In genomic region chr6:143510991-143511891, GRCh38 we compare ENCODE assay signal across 8 cellular contexts. TPM values are rescaled to one million over a fixed set of nuclear protein-coding genes. Genes with fewer than 3 reads are reported as not detected.
DNase-seq lines count a peak whose midpoint lies in the region; ATAC-seq and TF ChIP-seq lines count a peak whose summit lies in the region.

Gene FUCA2, minus strand, starts transcription at chr6:143511720. Its CDS starts 86 bp downstream, at chr6:143511634.

- no peaks in the 10 kb centered on the region for H3K9me3 Mint-ChIP-seq in CD4-positive, alpha-beta T cell

- peaks cover 23% of the 10 kb centered on the region for H3K4me1 Mint-ChIP-seq in CD4-positive, alpha-beta T cell (ENCODE audit: low read depth)

- POLR2A ChIA-PET in CD4-positive, alpha-beta T cell (lab: Charles Lee) = interaction anchor here (0.5 to 3.7 kb wide), 10 partner anchors 10 to 553 kb away, joined by 3 to 40 read pairs (median 5); partner anchors contain the start of genes ADAT2, LTV1 and PEX3

- DNase-seq in CD4-positive, alpha-beta T cell = peak; percentile 42 to 68 (median 55)
- peak; percentile 93 for DNase-seq in HK-2 (ENCODE audit: unreplicated experiment)
- peak; percentile 48 for DNase-seq in SK-MEL-5 (ENCODE audit: low read depth, low spot score)
- DNase-seq in activated naive CD4-positive, alpha-beta T cell treated with anti-CD3 and anti-CD28 coated beads, Interleukin-2, amount 50 U/mL, for 16 hours = peak; percentile 64
- DNase-seq in germinal center (ENCODE audit: low spot score) = peak; percentile 59

- ATAC-seq in CD4-positive, alpha-beta T cell (ENCODE audit: poor library complexity) = peak; percentile 84
- ATAC-seq in GM19395 (IDR thresholded peaks at IDR 0.05; ENCODE audit: unreplicated experiment) = peak; percentile 66

- H3K27ac Mint-ChIP-seq in CD4-positive, alpha-beta T cell = peak within 1 kb of the TSS; percentile 90

- in situ Hi-C loops in SK-MEL-5 (cut with HindIII; ENCODE audit: low pct_unique_long_range_greater_than_20kb, low sequenced_read_pairs) = no loop called here

- H3K4me1 ChIP-seq in neutrophil (ENCODE audit: control insufficient read depth in 1 of 2, insufficient read depth in 1 of 2, low read depth in 1 of 2, low read length in 1 of 2) (peaks cover 13% of the 10 kb centered on the region in 2 experiments), subcutaneous abdominal adipose tissue (ENCODE audit: control insufficient read depth in 5 of 5, insufficient read depth in 5 of 5, low read length in 5 of 5) (peaks cover 2 to 37% (median 28%) of the 10 kb centered on the region in 5 donors)

- H3K27me3 ChIP-seq in CD4-positive, alpha-beta T cell (ENCODE audit: control insufficient read depth, insufficient read depth, low read length) = no peaks in the 10 kb centered on the region
- H3K27me3 ChIP-seq in neutrophil = no peaks in the 10 kb centered on the region
- no peaks in the 10 kb centered on the region for H3K27me3 ChIP-seq in subcutaneous abdominal adipose tissue (ENCODE audit: control insufficient read depth in 5 of 5, insufficient read depth in 4 of 5, low read length in 5 of 5)

- no peaks in the 10 kb centered on the region for H3K9me3 ChIP-seq in CD4-positive, alpha-beta T cell (ENCODE audit: control insufficient read depth, low read length)
- no peaks in the 10 kb centered on the region for H3K9me3 ChIP-seq in neutrophil
- H3K9me3 ChIP-seq in subcutaneous abdominal adipose tissue (ENCODE audit: control insufficient read depth in 5 of 5, low read length in 5 of 5) = no peaks in the 10 kb centered on the region

- intact Hi-C loops in CD4-positive, alpha-beta T cell (cut with DNase I, micrococcal nuclease) = no loop called here

- H3K27me3 Mint-ChIP-seq in CD4-positive, alpha-beta T cell = no peaks in the 10 kb centered on the region

- H3K36me3 Mint-ChIP-seq in CD4-positive, alpha-beta T cell (ENCODE audit: low read depth) = peaks cover 7% of the 10 kb centered on the region

- peak within 1 kb of the TSS; percentile 31 for H3K27ac ChIP-seq in CD4-positive, alpha-beta T cell (ENCODE audit: low read depth, low read length)
- H3K27ac ChIP-seq in neutrophil = peak within 1 kb of the TSS; percentile 82
- peak within 1 kb of the TSS; percentile 77 for H3K27ac ChIP-seq in subcutaneous abdominal adipose tissue (ENCODE audit: low read depth, low read length)

- H3K4me3 ChIP-seq in neutrophil (ENCODE audit: low read depth in 1 of 2, low read length in 1 of 2) (peak within 1 kb of the TSS; percentile 61 to 89), subcutaneous abdominal adipose tissue (ENCODE audit: low read depth in 1 of 5, low read length in 5 of 5) (peak within 1 kb of the TSS; percentile 71 to 92 (median 90))

- peak within 1 kb of the TSS; percentile 44 to 87 (median 83) for H3K9ac ChIP-seq in subcutaneous abdominal adipose tissue (ENCODE audit: low read length in 5 of 5)

- H3K4me3 Mint-ChIP-seq in CD4-positive, alpha-beta T cell = peak within 1 kb of the TSS; percentile 96

- H3K36me3 ChIP-seq in neutrophil (peaks cover 11% of the 10 kb centered on the region), subcutaneous abdominal adipose tissue (ENCODE audit: control insufficient read depth in 5 of 5, insufficient read depth in 5 of 5, low read length in 5 of 5) (peaks cover 5 to 9% (median 8%) of the 10 kb centered on the region in 5 donors)

- CTCF ChIA-PET in CD4-positive, alpha-beta T cell (lab: Charles Lee) = interaction anchor here (0.7 to 1.7 kb wide), 2 partner anchors 15 to 64 kb away, joined by 4 to 10 read pairs; no protein-coding TSS in a partner anchor

- TF ChIP-seq CTCF in CD4-positive, alpha-beta T cell (IDR thresholded peaks at IDR 0.05) = no peak
- TF ChIP-seq CTCF in neutrophil (IDR thresholded peaks at IDR 0.05) = no peak

RNA-seq across cellular contexts. Expression of gene FUCA2, which starts in this region (rescaled TPM):
- total RNA-seq in CD4-positive, alpha-beta T cell = 1 to 10 TPM; 1.1 to 1.5 TPM
- 42.1 and 44.7 TPM in 2 replicates for total RNA-seq in SK-MEL-5 (2014; rRNA removed; shearing (Covaris generic))
- polyA plus RNA-seq in SK-MEL-5 (2015; cell fraction: cytosol; rRNA removed) = 40.1 and 47.4 TPM in 2 replicates
- 12.2 and 22.3 TPM in 2 replicates for polyA plus RNA-seq in SK-MEL-5 (2015; cell fraction: nucleus; rRNA removed)

Comparison
In these comparisons a context has a peak if more than half of its experiments do, and no peak if none do; other contexts are left out.
1. Peak in every context shown above with its lines: DNase-seq, ATAC-seq, H3K4me3 ChIP-seq and H3K27ac ChIP-seq.
2. RNA of gene FUCA2 (total RNA-seq): 42.1 to 44.7 TPM in SK-MEL-5; 1.1 to 1.5 TPM in CD4-positive, alpha-beta T cell; every median in the first group is over 10 times any median in the second.
3. H3K27ac ChIP-seq: peak in every context shown above with its lines; median percentile 82 in neutrophil; 77 in subcutaneous abdominal adipose tissue; 31 in CD4-positive, alpha-beta T cell.